ENCODE assay signal across 26 cellular contexts in genomic region chr2:30627162-30627561, GRCh38.
DNase-seq lines count a peak whose midpoint lies in the region; ATAC-seq and TF ChIP-seq lines count a peak whose summit lies in the region.
"Had no signal": no experiment of that assay in that cellular context is flagged by ENCODE, and none has a peak within 500 bp of the region (broad histone marks: within the 10 kb centered on the region; RNA-seq: fewer than 3 reads in every experiment).

No MANE protein-coding gene starts in this region.

- H3K36me3 ChIP-seq in naive thymus-derived CD4-positive, alpha-beta T cell (ENCODE audit: control insufficient read depth in 2 of 3, insufficient read depth in 3 of 3, low read length in 3 of 3): peaks cover 0 to under 1% (median 0%) of the 10 kb centered on the region in 3 experiments
- H3K36me3 ChIP-seq in hepatocyte (replicated peaks; ENCODE audit: insufficient read depth, low read depth): no peaks in the 10 kb centered on the region
- H3K36me3 ChIP-seq: lower lobe of right lung, right lobe of liver had no signal

- whole genome bisulfite sequencing in hepatocyte (ENCODE audit: low lambda C conversion rate, missing lambda C conversion rate): 98% methylated on average over 7 of the region's 7 CpGs

- no peaks in the 10 kb centered on the region for H3K79me2 ChIP-seq in hepatocyte

- H3K4me3 ChIP-seq in naive thymus-derived CD4-positive, alpha-beta T cell (ENCODE audit: low read length): no peak overlapping the region
- H3K4me3 ChIP-seq in hepatocyte: no peak overlapping the region
- H3K4me3 ChIP-seq: body of pancreas, dorsolateral prefrontal cortex, lower lobe of right lung, right lobe of liver had no signal

- no peaks in the 10 kb centered on the region for H3K27me3 ChIP-seq in naive thymus-derived CD4-positive, alpha-beta T cell (ENCODE audit: control insufficient read depth in 2 of 2, insufficient read depth in 2 of 2, low read length in 2 of 2)
- no peaks in the 10 kb centered on the region for H3K27me3 ChIP-seq in hepatocyte
- H3K27me3 ChIP-seq: body of pancreas, dorsolateral prefrontal cortex, right lobe of liver had no signal

- TF ChIP-seq CTCF in hepatocyte (IDR thresholded peaks at IDR 0.05; ENCODE audit: poor library complexity): no peak

- H3K4me1 Mint-ChIP-seq in naive thymus-derived CD4-positive, alpha-beta T cell: peaks cover 13 to 69% (median 34%) of the 10 kb centered on the region in 7 donors

- H3K9me3 ChIP-seq in naive thymus-derived CD4-positive, alpha-beta T cell (ENCODE audit: control insufficient read depth in 2 of 3, low read length in 3 of 3): no peaks in the 10 kb centered on the region
- H3K9me3 ChIP-seq in hepatocyte (ENCODE audit: low read depth): no peaks in the 10 kb centered on the region
- H3K9me3 ChIP-seq: body of pancreas, lower lobe of right lung, right lobe of liver, SK-N-SH had no signal

- no peak overlapping the region for H3K4me3 Mint-ChIP-seq in naive thymus-derived CD4-positive, alpha-beta T cell
- H3K4me3 Mint-ChIP-seq: T-helper 2 cell treated with Interferon-gamma antibody and Interleukin-4, amounts not matched to agents 5 μg/mL and 100 μg/mL, for 36 hours had no signal

- no peak overlapping the region for H3K27ac Mint-ChIP-seq in naive thymus-derived CD4-positive, alpha-beta T cell
- H3K27ac Mint-ChIP-seq: T-helper 2 cell treated with Interferon-gamma antibody and Interleukin-4, amounts not matched to agents 5 μg/mL and 100 μg/mL, for 36 hours had no signal

- peaks cover 0 to 10% of the 10 kb centered on the region in 2 donors for H3K4me1 ChIP-seq in naive thymus-derived CD4-positive, alpha-beta T cell (ENCODE audit: control insufficient read depth in 2 of 2, insufficient read depth in 2 of 2, low read length in 2 of 2)
- H3K4me1 ChIP-seq in hepatocyte (ENCODE audit: insufficient read depth): no peaks in the 10 kb centered on the region
- H3K4me1 ChIP-seq: body of pancreas, lower lobe of right lung, right lobe of liver had no signal

- no peak overlapping the region for H3K4me2 ChIP-seq in hepatocyte
- H3K4me2 ChIP-seq: SK-N-SH had no signal

- no peaks in the 10 kb centered on the region for H3K9me2 ChIP-seq in hepatocyte (replicated peaks; ENCODE audit: insufficient read depth)
- H3K9me2 ChIP-seq: SK-N-SH had no signal

- ATAC-seq in GM18520 (IDR thresholded peaks at IDR 0.05; ENCODE audit: unreplicated experiment): peak; percentile 63
- ATAC-seq in GM21717 (IDR thresholded peaks at IDR 0.05; ENCODE audit: unreplicated experiment): peak; percentile 70
- no peak for ATAC-seq in HG03025 (IDR thresholded peaks at IDR 0.05; ENCODE audit: low FRiP score, unreplicated experiment)
- ATAC-seq in naive thymus-derived CD4-positive, alpha-beta T cell: no peak
- ATAC-seq: body of pancreas, HepG2, lower lobe of right lung, right lobe of liver had no signal

- CTCF ChIA-PET in naive thymus-derived CD4-positive, alpha-beta T cell (lab: Charles Lee): no interaction called here

- DNase-seq in NOMO-1 treated with dmso at 0.1 percent for 144 hours (lab: John Stamatoyannopoulos, UW; ENCODE audit: unreplicated experiment) (peak; percentile 91), iPS DF 19.7 (ENCODE audit: low read depth, low spot score) (peak; percentile 33), Ammon's horn (ENCODE audit: low spot score) (no peak), hepatocyte (ENCODE audit: low spot score) (no peak)
- DNase-seq in naive thymus-derived CD4-positive, alpha-beta T cell: no peak
- DNase-seq: activated CD4-positive, alpha-beta T cell treated with anti-CD3 and anti-CD28 coated beads, Interleukin-2, amount 50 U/mL, for 48 hours; activated CD4-positive, CD25-positive, alpha-beta regulatory T cell; activated effector memory CD4-positive, alpha-beta T cell treated with Interleukin-2 at 50 U/mL for 16 hours; body of pancreas; cerebellar nuclear complex; dorsolateral prefrontal cortex; lower lobe of right lung; NCI-H1105; NCI-H1930; NCI-H526 treated with DMSO at 0.1 percent for 48 hours; right lobe of liver; SK-N-SH; stimulated activated CD4-positive, alpha-beta T cell treated with anti-CD3 and anti-CD28 coated beads, Interleukin-12 subunit alpha, Interleukin-12 subunit beta, amount 100 ng/mL, for 4 hours; stimulated activated CD4-positive, alpha-beta T cell treated with anti-CD3 and anti-CD28 coated beads, Interleukin-4, amount 100 ng/mL, for 24 hours; stimulated activated naive CD4-positive, alpha-beta T cell treated with Interleukin-2 at 50 U/mL for 16 hours had no signal

- H3K27ac ChIP-seq in naive thymus-derived CD4-positive, alpha-beta T cell (ENCODE audit: low read depth, low read length): no peak overlapping the region
- no peak overlapping the region for H3K27ac ChIP-seq in hepatocyte
- H3K27ac ChIP-seq: body of pancreas, dorsolateral prefrontal cortex, HL-60, lower lobe of right lung, right lobe of liver had no signal

- POLR2A ChIA-PET in naive thymus-derived CD4-positive, alpha-beta T cell (lab: Charles Lee): no interaction called here

- no peaks in the 10 kb centered on the region for H4K20me1 ChIP-seq in hepatocyte (ENCODE audit: insufficient read depth, poor library complexity, severe bottlenecking)

- H3K36me3 Mint-ChIP-seq in naive thymus-derived CD4-positive, alpha-beta T cell: peaks cover 10 to 25% (median 14%) of the 10 kb centered on the region in 5 donors

- intact Hi-C loops in naive thymus-derived CD4-positive, alpha-beta T cell (cut with micrococcal nuclease): no loop called here

- H2AFZ ChIP-seq in hepatocyte: no peak overlapping the region

- peaks cover 0 to 4% (median 0%) of the 10 kb centered on the region in 11 donors for H3K9me3 Mint-ChIP-seq in naive thymus-derived CD4-positive, alpha-beta T cell
- H3K9me3 Mint-ChIP-seq: T-helper 2 cell treated with Interferon-gamma antibody and Interleukin-4, amounts not matched to agents 5 μg/mL and 100 μg/mL, for 36 hours had no signal

- H3K27me3 Mint-ChIP-seq in naive thymus-derived CD4-positive, alpha-beta T cell: no peaks in the 10 kb centered on the region

Comparison
In these comparisons a context has a peak if more than half of its experiments do, and no peak if none do; other contexts are left out.
1. ATAC-seq: peak in GM18520 (single experiment) and GM21717 (single experiment); none in HG03025 (single experiment) and naive thymus-derived CD4-positive, alpha-beta T cell (single experiment).
2. DNase-seq: peak in NOMO-1 treated with dmso at 0.1 percent for 144 hours (single experiment) and iPS DF 19.7 (single experiment); none in naive thymus-derived CD4-positive, alpha-beta T cell (0 of 9), Ammon's horn (single experiment) and hepatocyte (single experiment).